ENCODE assay signal across 1 cellular context in the genomic region with DNA sequence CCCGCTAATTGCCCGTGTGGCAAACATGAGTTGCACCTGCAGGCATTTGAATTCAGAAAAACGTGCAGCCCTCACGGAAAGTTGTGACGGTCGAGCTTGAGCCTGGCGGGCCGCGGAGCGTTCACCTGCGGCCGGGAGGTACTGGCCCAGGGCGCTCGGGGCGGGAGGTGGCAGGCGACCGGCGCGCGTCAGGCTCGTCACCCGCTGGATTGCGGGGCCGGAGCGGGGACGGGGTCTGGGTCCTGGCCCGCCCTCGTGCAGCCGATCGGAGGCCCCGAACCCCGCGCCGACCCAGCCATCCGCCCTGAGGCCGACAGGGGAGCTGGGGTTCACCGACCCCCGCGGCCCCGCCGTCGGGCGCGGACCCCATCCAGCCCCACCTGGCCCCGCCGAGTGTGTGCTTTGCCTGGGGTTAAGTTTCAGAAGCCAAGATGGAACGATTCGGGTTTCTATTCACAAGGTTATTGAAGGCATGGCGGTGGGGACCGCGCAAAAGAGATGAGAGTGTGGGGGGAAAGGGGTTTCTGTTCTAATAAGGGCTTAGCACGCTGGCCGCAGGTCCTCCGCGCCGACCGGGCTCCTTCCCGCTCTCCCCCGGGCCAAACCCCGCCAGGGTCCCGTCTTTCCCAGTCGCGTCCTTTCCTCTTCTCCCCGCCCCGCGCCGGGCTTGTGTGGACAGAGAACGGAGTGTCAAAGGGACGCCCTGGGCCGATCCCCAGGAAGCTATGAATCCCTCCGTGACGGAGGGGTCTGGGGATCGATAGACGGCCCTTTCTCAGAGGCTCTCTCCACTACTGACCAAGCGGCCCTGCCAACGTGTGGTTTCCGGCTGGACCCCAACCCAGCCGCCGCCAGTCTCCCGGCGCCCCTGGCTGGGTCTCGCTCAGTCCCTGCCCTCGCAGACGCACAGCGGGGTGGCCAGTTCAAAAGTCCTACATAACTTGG.
TF ChIP-seq lines count a peak whose summit lies in the region.

No MANE protein-coding gene starts in this region.

TF ChIP-seq in HepG2, 621 proteins besides CTCF, POLR2A, EP300 and RAD21 (continues in another document):
- TF ChIP-seq, protein P1, sequence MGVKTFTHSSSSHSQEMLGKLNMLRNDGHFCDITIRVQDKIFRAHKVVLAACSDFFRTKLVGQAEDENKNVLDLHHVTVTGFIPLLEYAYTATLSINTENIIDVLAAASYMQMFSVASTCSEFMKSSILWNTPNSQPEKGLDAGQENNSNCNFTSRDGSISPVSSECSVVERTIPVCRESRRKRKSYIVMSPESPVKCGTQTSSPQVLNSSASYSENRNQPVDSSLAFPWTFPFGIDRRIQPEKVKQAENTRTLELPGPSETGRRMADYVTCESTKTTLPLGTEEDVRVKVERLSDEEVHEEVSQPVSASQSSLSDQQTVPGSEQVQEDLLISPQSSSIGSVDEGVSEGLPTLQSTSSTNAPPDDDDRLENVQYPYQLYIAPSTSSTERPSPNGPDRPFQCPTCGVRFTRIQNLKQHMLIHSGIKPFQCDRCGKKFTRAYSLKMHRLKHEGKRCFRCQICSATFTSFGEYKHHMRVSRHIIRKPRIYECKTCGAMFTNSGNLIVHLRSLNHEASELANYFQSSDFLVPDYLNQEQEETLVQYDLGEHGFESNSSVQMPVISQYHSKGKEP (CRISPR knock-in tag; IDR thresholded peaks at IDR 0.05) = no peak
- TF ChIP-seq ZKSCAN1 (IDR thresholded peaks at IDR 0.05; ENCODE audit: low read length) (no peak), SRSF4 (IDR thresholded peaks at IDR 0.05; ENCODE audit: low read depth, low read length, poor library complexity, severe bottlenecking) (no peak), ZNF101 (CRISPR knock-in tag; IDR thresholded peaks at IDR 0.05; ENCODE audit: borderline replicate concordance, low read depth) (no peak), SIN3B (IDR thresholded peaks at IDR 0.05; ENCODE audit: low read length) (no peak), KLF15 (CRISPR knock-in tag; IDR thresholded peaks at IDR 0.05; ENCODE audit: borderline replicate concordance) (0 out of 2 replicates have a peak, but pooled peaks have one; percentile 1), ATRX (CRISPR knock-in tag; IDR thresholded peaks at IDR 0.05; ENCODE audit: borderline replicate concordance) (no peak), ZNF607 (CRISPR knock-in tag; IDR thresholded peaks at IDR 0.05; ENCODE audit: borderline replicate concordance) (no peak), ZNF556 (CRISPR knock-in tag; IDR thresholded peaks at IDR 0.05; ENCODE audit: borderline replicate concordance) (no peak), ZNF530 (CRISPR knock-in tag; IDR thresholded peaks at IDR 0.05; ENCODE audit: low read depth) (no peak), PAF1 (CRISPR knock-in tag; IDR thresholded peaks at IDR 0.05) (no peak), ZNF431 (CRISPR knock-in tag; IDR thresholded peaks at IDR 0.05; ENCODE audit: borderline replicate concordance, low read depth) (no peak), NKX3-1 (CRISPR knock-in tag; IDR thresholded peaks at IDR 0.05) (no peak), MEIS1 (CRISPR knock-in tag; IDR thresholded peaks at IDR 0.05; ENCODE audit: borderline replicate concordance) (0 out of 2 replicates have a peak, but pooled peaks have one; percentile 22), ZNF160 (CRISPR knock-in tag; IDR thresholded peaks at IDR 0.05) (peak; percentile 27; the same call in 1 of the 2 replicates), RORA (CRISPR knock-in tag; IDR thresholded peaks at IDR 0.05) (no peak), CREB1 (IDR thresholded peaks at IDR 0.05) (no peak), CREB1 (CRISPR knock-in tag; IDR thresholded peaks at IDR 0.05) (0 out of 2 replicates have a peak, but pooled peaks have one; percentile 30), ZNF331 (CRISPR knock-in tag; IDR thresholded peaks at IDR 0.05) (no peak), EZH2 (conservative IDR thresholded peaks at IDR 0.05; ENCODE audit: low read depth, low read length) (peak; percentile 23; the same call in 1 of the 2 replicates), ZNF34 (CRISPR knock-in tag; IDR thresholded peaks at IDR 0.05; ENCODE audit: borderline replicate concordance) (no peak), TAF1 (CRISPR knock-in tag; IDR thresholded peaks at IDR 0.05) (no peak), SP5 (CRISPR knock-in tag; IDR thresholded peaks at IDR 0.05; ENCODE audit: borderline replicate concordance, low read depth) (no peak), BRD4 (CRISPR knock-in tag; IDR thresholded peaks at IDR 0.05) (no peak), NR2F6 (IDR thresholded peaks at IDR 0.05) (no peak), NR2F6 (CRISPR knock-in tag; IDR thresholded peaks at IDR 0.05) (no peak), ZNF644 (CRISPR knock-in tag; IDR thresholded peaks at IDR 0.05; ENCODE audit: low read depth) (no peak), SAFB2 (CRISPR knock-in tag; IDR thresholded peaks at IDR 0.05; ENCODE audit: borderline replicate concordance, low read depth) (no peak), ZBTB7A (CRISPR knock-in tag; IDR thresholded peaks at IDR 0.05) (no peak; the same call in 1 of the 2 replicates), ZNF577 (CRISPR knock-in tag; IDR thresholded peaks at IDR 0.05; ENCODE audit: borderline replicate concordance, low read depth) (no peak), SAP130 (CRISPR knock-in tag; IDR thresholded peaks at IDR 0.05; ENCODE audit: low read depth) (no peak), ZFX (CRISPR knock-in tag; IDR thresholded peaks at IDR 0.05; ENCODE audit: low read depth) (peak; percentile 45), ZNF615 (CRISPR knock-in tag; IDR thresholded peaks at IDR 0.05; ENCODE audit: borderline replicate concordance) (no peak), TOPORS (CRISPR knock-in tag; IDR thresholded peaks at IDR 0.05) (0 out of 2 replicates have a peak, but pooled peaks have one; percentile 19), ZNF343 (CRISPR knock-in tag; IDR thresholded peaks at IDR 0.05) (no peak), SRSF1 (optimal IDR thresholded peaks at IDR 0.05; ENCODE audit: low read depth, low read length) (peak; percentile 51)
- TF ChIP-seq, protein P2, sequence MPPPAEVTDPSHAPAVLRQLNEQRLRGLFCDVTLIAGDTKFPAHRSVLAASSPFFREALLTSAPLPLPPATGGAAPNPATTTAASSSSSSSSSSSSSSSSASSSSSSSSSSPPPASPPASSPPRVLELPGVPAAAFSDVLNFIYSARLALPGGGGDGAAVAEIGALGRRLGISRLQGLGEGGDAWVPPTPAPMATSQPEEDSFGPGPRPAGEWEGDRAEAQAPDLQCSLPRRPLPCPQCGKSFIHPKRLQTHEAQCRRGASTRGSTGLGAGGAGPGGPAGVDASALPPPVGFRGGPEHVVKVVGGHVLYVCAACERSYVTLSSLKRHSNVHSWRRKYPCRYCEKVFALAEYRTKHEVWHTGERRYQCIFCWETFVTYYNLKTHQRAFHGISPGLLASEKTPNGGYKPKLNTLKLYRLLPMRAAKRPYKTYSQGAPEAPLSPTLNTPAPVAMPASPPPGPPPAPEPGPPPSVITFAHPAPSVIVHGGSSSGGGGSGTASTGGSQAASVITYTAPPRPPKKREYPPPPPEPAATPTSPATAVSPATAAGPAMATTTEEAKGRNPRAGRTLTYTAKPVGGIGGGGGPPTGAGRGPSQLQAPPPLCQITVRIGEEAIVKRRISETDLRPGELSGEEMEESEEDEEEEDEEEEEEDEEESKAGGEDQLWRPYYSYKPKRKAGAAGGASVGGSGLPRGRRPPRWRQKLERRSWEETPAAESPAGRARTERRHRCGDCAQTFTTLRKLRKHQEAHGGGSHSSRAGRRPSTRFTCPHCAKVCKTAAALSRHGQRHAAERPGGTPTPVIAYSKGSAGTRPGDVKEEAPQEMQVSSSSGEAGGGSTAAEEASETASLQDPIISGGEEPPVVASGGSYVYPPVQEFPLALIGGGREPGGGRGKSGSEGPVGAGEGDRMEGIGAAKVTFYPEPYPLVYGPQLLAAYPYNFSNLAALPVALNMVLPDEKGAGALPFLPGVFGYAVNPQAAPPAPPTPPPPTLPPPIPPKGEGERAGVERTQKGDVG (CRISPR knock-in tag; IDR thresholded peaks at IDR 0.05; ENCODE audit: borderline replicate concordance) = no peak
- TF ChIP-seq, protein P3, sequence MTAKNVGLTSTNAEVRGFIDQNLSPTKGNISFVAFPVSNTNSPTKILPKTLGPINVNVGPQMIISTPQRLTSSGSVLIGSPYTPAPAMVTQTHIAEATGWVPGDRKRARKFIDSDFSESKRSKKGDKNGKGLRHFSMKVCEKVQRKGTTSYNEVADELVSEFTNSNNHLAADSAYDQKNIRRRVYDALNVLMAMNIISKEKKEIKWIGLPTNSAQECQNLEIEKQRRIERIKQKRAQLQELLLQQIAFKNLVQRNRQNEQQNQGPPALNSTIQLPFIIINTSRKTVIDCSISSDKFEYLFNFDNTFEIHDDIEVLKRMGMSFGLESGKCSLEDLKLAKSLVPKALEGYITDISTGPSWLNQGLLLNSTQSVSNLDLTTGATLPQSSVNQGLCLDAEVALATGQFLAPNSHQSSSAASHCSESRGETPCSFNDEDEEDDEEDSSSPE (CRISPR knock-in tag; IDR thresholded peaks at IDR 0.05) = no peak; the same call in 1 of the 2 replicates
- TF ChIP-seq, protein P4, sequence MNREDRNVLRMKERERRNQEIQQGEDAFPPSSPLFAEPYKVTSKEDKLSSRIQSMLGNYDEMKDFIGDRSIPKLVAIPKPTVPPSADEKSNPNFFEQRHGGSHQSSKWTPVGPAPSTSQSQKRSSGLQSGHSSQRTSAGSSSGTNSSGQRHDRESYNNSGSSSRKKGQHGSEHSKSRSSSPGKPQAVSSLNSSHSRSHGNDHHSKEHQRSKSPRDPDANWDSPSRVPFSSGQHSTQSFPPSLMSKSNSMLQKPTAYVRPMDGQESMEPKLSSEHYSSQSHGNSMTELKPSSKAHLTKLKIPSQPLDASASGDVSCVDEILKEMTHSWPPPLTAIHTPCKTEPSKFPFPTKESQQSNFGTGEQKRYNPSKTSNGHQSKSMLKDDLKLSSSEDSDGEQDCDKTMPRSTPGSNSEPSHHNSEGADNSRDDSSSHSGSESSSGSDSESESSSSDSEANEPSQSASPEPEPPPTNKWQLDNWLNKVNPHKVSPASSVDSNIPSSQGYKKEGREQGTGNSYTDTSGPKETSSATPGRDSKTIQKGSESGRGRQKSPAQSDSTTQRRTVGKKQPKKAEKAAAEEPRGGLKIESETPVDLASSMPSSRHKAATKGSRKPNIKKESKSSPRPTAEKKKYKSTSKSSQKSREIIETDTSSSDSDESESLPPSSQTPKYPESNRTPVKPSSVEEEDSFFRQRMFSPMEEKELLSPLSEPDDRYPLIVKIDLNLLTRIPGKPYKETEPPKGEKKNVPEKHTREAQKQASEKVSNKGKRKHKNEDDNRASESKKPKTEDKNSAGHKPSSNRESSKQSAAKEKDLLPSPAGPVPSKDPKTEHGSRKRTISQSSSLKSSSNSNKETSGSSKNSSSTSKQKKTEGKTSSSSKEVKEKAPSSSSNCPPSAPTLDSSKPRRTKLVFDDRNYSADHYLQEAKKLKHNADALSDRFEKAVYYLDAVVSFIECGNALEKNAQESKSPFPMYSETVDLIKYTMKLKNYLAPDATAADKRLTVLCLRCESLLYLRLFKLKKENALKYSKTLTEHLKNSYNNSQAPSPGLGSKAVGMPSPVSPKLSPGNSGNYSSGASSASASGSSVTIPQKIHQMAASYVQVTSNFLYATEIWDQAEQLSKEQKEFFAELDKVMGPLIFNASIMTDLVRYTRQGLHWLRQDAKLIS (CRISPR knock-in tag; IDR thresholded peaks at IDR 0.05) = no peak
- TF ChIP-seq, protein P5, sequence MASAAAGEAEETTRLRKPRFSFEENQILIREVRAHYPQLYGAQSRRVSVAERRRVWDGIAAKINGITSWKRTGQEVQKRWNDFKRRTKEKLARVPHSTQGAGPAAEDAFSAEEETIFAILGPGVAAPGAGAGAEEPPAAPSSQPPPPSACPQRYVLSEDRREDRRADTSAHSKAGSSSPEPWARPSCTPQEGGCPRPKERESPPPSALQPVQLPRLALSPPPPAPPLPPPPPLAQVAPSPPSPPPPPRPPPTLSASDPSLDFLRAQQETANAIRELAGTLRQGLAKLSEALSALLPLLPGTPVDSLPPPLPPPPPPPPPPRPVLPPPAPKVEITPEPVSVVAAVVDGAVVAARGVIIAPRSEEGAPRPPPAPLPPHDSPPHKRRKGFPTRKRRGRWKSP (CRISPR knock-in tag; IDR thresholded peaks at IDR 0.05) = no peak
- TF ChIP-seq, protein P6, sequence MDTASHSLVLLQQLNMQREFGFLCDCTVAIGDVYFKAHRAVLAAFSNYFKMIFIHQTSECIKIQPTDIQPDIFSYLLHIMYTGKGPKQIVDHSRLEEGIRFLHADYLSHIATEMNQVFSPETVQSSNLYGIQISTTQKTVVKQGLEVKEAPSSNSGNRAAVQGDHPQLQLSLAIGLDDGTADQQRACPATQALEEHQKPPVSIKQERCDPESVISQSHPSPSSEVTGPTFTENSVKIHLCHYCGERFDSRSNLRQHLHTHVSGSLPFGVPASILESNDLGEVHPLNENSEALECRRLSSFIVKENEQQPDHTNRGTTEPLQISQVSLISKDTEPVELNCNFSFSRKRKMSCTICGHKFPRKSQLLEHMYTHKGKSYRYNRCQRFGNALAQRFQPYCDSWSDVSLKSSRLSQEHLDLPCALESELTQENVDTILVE (CRISPR knock-in tag; IDR thresholded peaks at IDR 0.05) = no peak
- TF ChIP-seq, protein P7, sequence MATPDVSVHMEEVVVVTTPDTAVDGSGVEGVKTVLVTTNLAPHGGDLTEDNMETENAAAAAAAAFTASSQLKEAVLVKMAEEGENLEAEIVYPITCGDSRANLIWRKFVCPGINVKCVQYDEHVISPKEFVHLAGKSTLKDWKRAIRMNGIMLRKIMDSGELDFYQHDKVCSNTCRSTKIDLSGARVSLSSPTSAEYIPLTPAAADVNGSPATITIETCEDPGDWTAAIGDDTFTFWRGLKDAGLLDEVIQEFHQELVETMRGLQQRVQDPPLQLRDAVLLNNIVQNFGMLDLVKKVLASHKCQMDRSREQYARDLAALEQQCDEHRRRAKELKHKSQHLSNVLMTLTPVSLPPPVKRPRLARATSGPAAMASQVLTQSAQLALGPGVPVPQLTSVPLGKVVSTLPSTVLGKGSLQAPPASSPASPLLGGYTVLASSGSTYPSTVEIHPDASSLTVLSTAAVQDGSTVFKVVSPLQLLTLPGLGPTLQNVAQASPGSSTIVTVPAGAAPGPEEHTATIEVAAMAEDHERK (CRISPR knock-in tag; IDR thresholded peaks at IDR 0.05; ENCODE audit: low read depth) = no peak
- TF ChIP-seq, protein P8, sequence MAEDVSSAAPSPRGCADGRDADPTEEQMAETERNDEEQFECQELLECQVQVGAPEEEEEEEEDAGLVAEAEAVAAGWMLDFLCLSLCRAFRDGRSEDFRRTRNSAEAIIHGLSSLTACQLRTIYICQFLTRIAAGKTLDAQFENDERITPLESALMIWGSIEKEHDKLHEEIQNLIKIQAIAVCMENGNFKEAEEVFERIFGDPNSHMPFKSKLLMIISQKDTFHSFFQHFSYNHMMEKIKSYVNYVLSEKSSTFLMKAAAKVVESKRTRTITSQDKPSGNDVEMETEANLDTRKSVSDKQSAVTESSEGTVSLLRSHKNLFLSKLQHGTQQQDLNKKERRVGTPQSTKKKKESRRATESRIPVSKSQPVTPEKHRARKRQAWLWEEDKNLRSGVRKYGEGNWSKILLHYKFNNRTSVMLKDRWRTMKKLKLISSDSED (CRISPR knock-in tag; IDR thresholded peaks at IDR 0.05) = no peak
